Comparison of ENCODE assay signal across 1 cellular context in genomic region chr12:84727964-84728363, GRCh38.
TF ChIP-seq lines count a peak whose summit lies in the region.

No MANE protein-coding gene starts in this region.

TF ChIP-seq in HepG2, 621 proteins besides CTCF, POLR2A, EP300 and RAD21 (continued from another document):
- TF ChIP-seq ZBTB33 (CRISPR knock-in tag; IDR thresholded peaks at IDR 0.05) (no peak), CBFB (CRISPR knock-in tag; IDR thresholded peaks at IDR 0.05) (no peak), LCORL (IDR thresholded peaks at IDR 0.05) (no peak), LCORL (CRISPR knock-in tag; IDR thresholded peaks at IDR 0.05) (no peak), THAP7 (CRISPR knock-in tag; IDR thresholded peaks at IDR 0.05) (no peak), ZNF691 (CRISPR knock-in tag; IDR thresholded peaks at IDR 0.05; ENCODE audit: borderline replicate concordance, low read depth) (no peak), CEBPG (CRISPR knock-in tag; IDR thresholded peaks at IDR 0.05) (0 out of 2 replicates have a peak, but pooled peaks have one; percentile 5), ZBTB37 (CRISPR knock-in tag; IDR thresholded peaks at IDR 0.05) (no peak), POGK (CRISPR knock-in tag; conservative IDR thresholded peaks at IDR 0.05) (no peak), ZNF550 (CRISPR knock-in tag; IDR thresholded peaks at IDR 0.05; ENCODE audit: borderline replicate concordance) (no peak), MAFK (conservative IDR thresholded peaks at IDR 0.05 in 1 of 2, IDR thresholded peaks at IDR 0.05 in 1 of 2; ENCODE audit: low read length in 2 of 2) (peak in 1 of 2 experiments; percentile 25; a peak in 1 of 4 replicates), MYC (CRISPR knock-in tag; IDR thresholded peaks at IDR 0.05; ENCODE audit: borderline replicate concordance) (no peak), SIX4 (CRISPR knock-in tag; IDR thresholded peaks at IDR 0.05) (peak; percentile 93), RARA (CRISPR knock-in tag; IDR thresholded peaks at IDR 0.05) (no peak), SIX1 (CRISPR knock-in tag; IDR thresholded peaks at IDR 0.05; ENCODE audit: borderline replicate concordance) (peak; percentile 67; the same call in 1 of the 2 replicates), ZBTB42 (CRISPR knock-in tag; IDR thresholded peaks at IDR 0.05) (no peak), ZNF878 (CRISPR knock-in tag; IDR thresholded peaks at IDR 0.05) (no peak), ZNF251 (CRISPR knock-in tag; IDR thresholded peaks at IDR 0.05) (no peak), HOXA9 (CRISPR knock-in tag; IDR thresholded peaks at IDR 0.05; ENCODE audit: borderline replicate concordance) (no peak), HNRNPL (IDR thresholded peaks at IDR 0.05; ENCODE audit: low read depth, low read length) (no peak), ZNF777 (CRISPR knock-in tag; IDR thresholded peaks at IDR 0.05) (no peak)
